In the genomic region with DNA sequence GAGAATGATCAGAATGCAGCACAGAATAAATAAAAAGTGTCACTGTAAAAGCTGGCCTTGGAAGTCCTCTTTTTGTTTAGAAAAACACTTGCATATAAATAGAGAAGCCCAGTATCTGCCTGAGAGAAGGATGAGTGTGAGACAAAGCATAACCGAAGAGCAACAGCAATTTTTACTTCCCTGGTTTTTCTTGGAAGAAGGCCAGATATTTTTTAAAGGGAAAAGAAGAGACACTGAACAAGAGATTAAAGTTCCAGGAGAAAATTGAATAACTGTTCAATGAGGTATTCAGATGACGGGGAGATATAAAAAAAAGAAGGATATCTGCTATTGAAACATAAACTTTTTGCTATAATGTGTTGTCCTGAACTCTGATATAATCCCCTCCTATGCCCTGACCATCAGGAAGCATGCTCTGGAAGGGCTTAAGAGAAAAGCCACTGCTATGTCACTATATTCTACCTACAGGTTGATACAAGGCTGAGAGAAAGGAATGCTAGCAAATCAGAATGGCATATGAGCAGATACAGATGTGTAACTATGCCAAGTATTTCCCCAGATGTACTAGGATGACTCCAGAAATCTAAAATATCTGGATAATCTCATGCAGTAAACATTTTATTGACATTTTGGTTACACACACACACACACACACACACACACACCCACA, we compare ENCODE assay signal across 1 cellular context.
TF ChIP-seq lines count a peak whose summit lies in the region.

No MANE protein-coding gene starts in this region.

TF ChIP-seq in IMR-90, 13 proteins besides CTCF, POLR2A, EP300 and RAD21 (continued from another document):
- TF ChIP-seq CEBPB (IDR thresholded peaks at IDR 0.05; ENCODE audit: low read depth, low read length), result no peak
- TF ChIP-seq, protein P1, sequence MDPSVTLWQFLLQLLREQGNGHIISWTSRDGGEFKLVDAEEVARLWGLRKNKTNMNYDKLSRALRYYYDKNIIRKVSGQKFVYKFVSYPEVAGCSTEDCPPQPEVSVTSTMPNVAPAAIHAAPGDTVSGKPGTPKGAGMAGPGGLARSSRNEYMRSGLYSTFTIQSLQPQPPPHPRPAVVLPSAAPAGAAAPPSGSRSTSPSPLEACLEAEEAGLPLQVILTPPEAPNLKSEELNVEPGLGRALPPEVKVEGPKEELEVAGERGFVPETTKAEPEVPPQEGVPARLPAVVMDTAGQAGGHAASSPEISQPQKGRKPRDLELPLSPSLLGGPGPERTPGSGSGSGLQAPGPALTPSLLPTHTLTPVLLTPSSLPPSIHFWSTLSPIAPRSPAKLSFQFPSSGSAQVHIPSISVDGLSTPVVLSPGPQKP (IDR thresholded peaks at IDR 0.05; ENCODE audit: borderline replicate concordance, low read depth, low read length), result no peak
- no peak for TF ChIP-seq RCOR1 (IDR thresholded peaks at IDR 0.05; ENCODE audit: insufficient replicate concordance, low read length)
- no peak for TF ChIP-seq SMC3 (IDR thresholded peaks at IDR 0.05; ENCODE audit: low read depth, low read length)
